ENCODE assay signal across 28 cellular contexts in genomic region chr5:87254035-87254434, GRCh38. TPM values are rescaled to one million over a fixed set of nuclear protein-coding genes. Genes with fewer than 3 reads are reported as not detected.
DNase-seq lines count a peak whose midpoint lies in the region; ATAC-seq and TF ChIP-seq lines count a peak whose summit lies in the region.
"Had no signal": no experiment of that assay in that cellular context is flagged by ENCODE, and none has a peak within 500 bp of the region (broad histone marks: within the 10 kb centered on the region; RNA-seq: fewer than 3 reads in every experiment).

No MANE protein-coding gene starts in this region.

- H2AK5ac ChIP-seq in neuronal stem cell (ENCODE audit: low read depth, low read length), result no peak overlapping the region

- H3K4me2 ChIP-seq in HCT116 (ENCODE audit: low read length) (no peak overlapping the region), OCI-LY7 (ENCODE audit: low read length) (no peak overlapping the region), neuronal stem cell (ENCODE audit: insufficient read depth, low read length, poor library complexity, severe bottlenecking) (no peak overlapping the region)

- peak; percentile 13 for DNase-seq in GM12865 (ENCODE audit: low read depth)
- no peak for DNase-seq in HCT116 (ENCODE audit: low read depth, low spot score)
- no peak for DNase-seq in OCI-LY7 (ENCODE audit: low spot score)
- no peak for DNase-seq in neuronal stem cell (ENCODE audit: low spot score)
- DNase-seq in NCI-H510A treated with DMSO at 0.1 percent for 48 hours (lab: John Stamatoyannopoulos, UW), result no peak
- no peak for DNase-seq in SW480 (ENCODE audit: low spot score)
- DNase-seq in CD14-positive monocyte (ENCODE audit: low spot score), result no peak
- DNase-seq: BE2C, Calu3, DMS79 treated with DMSO at 0.1 percent for 48 hours, GF-D8, GOT3, NCI-H1092 treated with DMSO at 0.1 percent for 48 hours, NCI-H1436, NCI-H187, NCI-H2081 treated with DMSO at 0.1 percent for 48 hours, NCI-H2171 treated with DMSO at 0.1 percent for 48 hours, NCI-H345, NCI-H524, NCI-H748 treated with DMSO at 0.1 percent for 48 hours, SHP77, SW 1271, T-helper 17 cell had no signal

- H3K36me3 ChIP-seq in HCT116 (ENCODE audit: control insufficient read depth in 1 of 2, insufficient read depth in 2 of 2, low read length in 2 of 2), result no peaks in the 10 kb centered on the region
- H3K36me3 ChIP-seq in OCI-LY7 (ENCODE audit: insufficient read depth, low read length), result no peaks in the 10 kb centered on the region
- no peaks in the 10 kb centered on the region for H3K36me3 ChIP-seq in neuronal stem cell (replicated peaks in 1 of 2; ENCODE audit: control insufficient read depth in 2 of 2, insufficient read depth in 2 of 2, low read length in 2 of 2)
- H3K36me3 ChIP-seq: BE2C, HAP-1 had no signal

- no peaks in the 10 kb centered on the region for H3K27me3 ChIP-seq in HCT116 (ENCODE audit: insufficient read depth, low read length)
- no peaks in the 10 kb centered on the region for H3K27me3 ChIP-seq in neuronal stem cell (ENCODE audit: control insufficient read depth in 3 of 3, insufficient read depth in 3 of 3, low read depth in 1 of 3, low read length in 3 of 3)

- H3K4ac ChIP-seq in neuronal stem cell (ENCODE audit: low read length), result no peak overlapping the region

- no peak overlapping the region for H4K91ac ChIP-seq in neuronal stem cell (ENCODE audit: low read depth, low read length, poor library complexity)

- no peaks in the 10 kb centered on the region for H3K9me2 ChIP-seq in HCT116 (ENCODE audit: insufficient read depth)
- H3K9me2 ChIP-seq in OCI-LY7 (ENCODE audit: insufficient read depth, low read length), result no peaks in the 10 kb centered on the region

- no peaks in the 10 kb centered on the region for H4K20me1 ChIP-seq in HCT116 (ENCODE audit: insufficient read depth)
- no peaks in the 10 kb centered on the region for H4K20me1 ChIP-seq in OCI-LY7 (ENCODE audit: insufficient read depth, low read length)

- no TSS peak for BruUV-seq in HCT116 (replicated peaks; lab: Mats Ljungman, UMichigan)
- BruUV-seq in OCI-LY7 (replicated peaks; lab: Mats Ljungman, UMichigan), result no TSS peak

- H3K27me3 Mint-ChIP-seq in CD14-positive monocyte (ENCODE audit: low read depth in 3 of 3), result peaks cover 0 to 1% (median 0%) of the 10 kb centered on the region in 3 donors
- H3K27me3 Mint-ChIP-seq: IgD-negative memory B cell, T-helper 17 cell had no signal

- POLR2A ChIA-PET in HCT116 (lab: Charles Lee), result no interaction called here
- POLR2A ChIA-PET in OCI-LY7 (lab: Charles Lee), result interaction anchor here (0.6 to 0.7 kb wide), 2 partner anchors 10 to 11 kb away, joined by 3 read pairs; no protein-coding TSS in a partner anchor

- H3K79me2 ChIP-seq in HCT116 (ENCODE audit: insufficient read depth, low read length) (no peaks in the 10 kb centered on the region), OCI-LY7 (ENCODE audit: insufficient read depth, low read depth, low read length) (no peaks in the 10 kb centered on the region)

- H3K27ac ChIP-seq in HCT116 (ENCODE audit: low read depth, low read length), result no peak overlapping the region
- H3K27ac ChIP-seq in OCI-LY7 (ENCODE audit: low read depth, low read length, poor library complexity, severe bottlenecking), result no peak overlapping the region
- H3K27ac ChIP-seq in neuronal stem cell (replicated peaks; ENCODE audit: low read length), result no peak overlapping the region
- H3K27ac ChIP-seq: RWPE1 had no signal

- H3K9me3 ChIP-seq in HCT116 (ENCODE audit: control insufficient read depth in 1 of 2, insufficient read depth in 1 of 2, low read depth in 1 of 2, low read length in 2 of 2) (no peaks in the 10 kb centered on the region), OCI-LY7 (ENCODE audit: low read length) (no peaks in the 10 kb centered on the region), neuronal stem cell (replicated peaks in 1 of 2; ENCODE audit: control insufficient read depth in 2 of 2, insufficient read depth in 1 of 2, low read depth in 1 of 2, low read length in 2 of 2) (no peaks in the 10 kb centered on the region)
- H3K9me3 ChIP-seq: BE2C, HAP-1 had no signal

- H3K9me3 Mint-ChIP-seq in CD14-positive monocyte, result peaks cover 0 to 14% (median 6%) of the 10 kb centered on the region in 7 donors
- H3K9me3 Mint-ChIP-seq: IgD-negative memory B cell had no signal

- H2BK120ac ChIP-seq in neuronal stem cell (ENCODE audit: low read depth, low read length), result no peak overlapping the region

- no peak overlapping the region for H2BK15ac ChIP-seq in neuronal stem cell (ENCODE audit: low read length)

- ATAC-seq in HCT116 (no peak), HG03378 (IDR thresholded peaks at IDR 0.05; ENCODE audit: unreplicated experiment) (no peak)
- ATAC-seq: Panc1, T-helper 17 cell had no signal

- H3K4me1 Mint-ChIP-seq in CD14-positive monocyte, result no peaks in the 10 kb centered on the region

- no peak overlapping the region for H3K14ac ChIP-seq in neuronal stem cell (ENCODE audit: low read length)

- H3K4me3 Mint-ChIP-seq in CD14-positive monocyte, result no peak overlapping the region
- H3K4me3 Mint-ChIP-seq: IgD-negative memory B cell, T-helper 17 cell had no signal

- RAD21 ChIA-PET in HCT116 (lab: Charles Lee; ENCODE audit: low non-redundant PET in 1 of 2, low total read pairs in 2 of 2, uncharacterized antibody in 2 of 2, unreplicated experiment in 2 of 2), result no interaction called here

- no peak overlapping the region for H3K23ac ChIP-seq in neuronal stem cell (ENCODE audit: low read depth, low read length, poor library complexity)

- no CpG with 5 or more reads among the region's 2 CpGs for WGBS in neuronal stem cell (ENCODE audit: extremely low coverage in 2 of 2, insufficient read length in 2 of 2, insufficient replicate concordance in 1 of 2), 2 donors

- no peaks in the 10 kb centered on the region for H3K36me3 Mint-ChIP-seq in CD14-positive monocyte

- no peak overlapping the region for H3K27ac Mint-ChIP-seq in CD14-positive monocyte
- H3K27ac Mint-ChIP-seq: T-helper 17 cell had no signal

- intact Hi-C loops in HCT116 (cut with micrococcal nuclease) (no loop called here), OCI-LY7 (cut with micrococcal nuclease; ENCODE audit: unreplicated experiment) (no loop called here), CD14-positive monocyte (cut with micrococcal nuclease) (no loop called here)

- CTCF ChIA-PET in HCT116 (lab: Charles Lee), result no interaction called here
- CTCF ChIA-PET in OCI-LY7 (lab: Charles Lee; ENCODE audit: unreplicated experiment), result no interaction called here

- TF ChIP-seq CTCF in GM12865 (IDR thresholded peaks at IDR 0.05; ENCODE audit: insufficient read depth, low read depth, low read length, missing control alignments) (no peak), HCT116 (IDR thresholded peaks at IDR 0.05 in 2 of 3, conservative IDR thresholded peaks at IDR 0.05 in 1 of 3; ENCODE audit: borderline replicate concordance in 1 of 3, insufficient read depth in 1 of 3, low read depth in 2 of 3, low read length in 2 of 3) (no peak), OCI-LY7 (conservative IDR thresholded peaks at IDR 0.05; ENCODE audit: low read length) (no peak; the same call in 1 of the 2 replicates), CD14-positive monocyte (IDR thresholded peaks at IDR 0.05) (no peak)

- no peak for TF ChIP-seq POLR2A in HCT116 (IDR thresholded peaks at IDR 0.05; ENCODE audit: borderline replicate concordance, extremely low read depth, insufficient read depth, insufficient read length)

- no peak overlapping the region for H4K8ac ChIP-seq in neuronal stem cell (ENCODE audit: low read depth, low read length)

- peak overlapping the region; percentile 54 for H2AFZ ChIP-seq in HCT116 (ENCODE audit: low read depth, low read length, poor library complexity, severe bottlenecking)
- H2AFZ ChIP-seq in OCI-LY7 (ENCODE audit: low read length), result peak overlapping the region; percentile 38; the same call in 1 of the 2 replicates
- peak overlapping the region; percentile 6 for H2AFZ ChIP-seq in neuronal stem cell (ENCODE audit: low read length)

- no peak overlapping the region for H2BK12ac ChIP-seq in neuronal stem cell (ENCODE audit: low read length)

- H2BK5ac ChIP-seq in neuronal stem cell (ENCODE audit: low read length), result no peak overlapping the region

- no peak for TF ChIP-seq RAD21 in HCT116 (IDR thresholded peaks at IDR 0.05; ENCODE audit: low read depth)

- no peaks in the 10 kb centered on the region for H3K79me1 ChIP-seq in neuronal stem cell (ENCODE audit: low read depth, low read length)

- H3K18ac ChIP-seq in neuronal stem cell (ENCODE audit: low read length), result no peak overlapping the region

- H3K9ac ChIP-seq in HCT116 (ENCODE audit: low read length) (no peak overlapping the region), neuronal stem cell (ENCODE audit: low read depth, low read length, poor library complexity) (no peak overlapping the region)

- H3K4me1 ChIP-seq in HCT116 (ENCODE audit: control insufficient read depth in 1 of 2, insufficient read depth in 2 of 2, low read length in 2 of 2), result no peaks in the 10 kb centered on the region
- H3K4me1 ChIP-seq in OCI-LY7 (ENCODE audit: insufficient read depth, low read length, poor library complexity, severe bottlenecking), result no peaks in the 10 kb centered on the region
- H3K4me1 ChIP-seq in neuronal stem cell (ENCODE audit: control insufficient read depth in 2 of 2, insufficient read depth in 1 of 2, low read depth in 1 of 2, low read length in 2 of 2), result no peaks in the 10 kb centered on the region
- H3K4me1 ChIP-seq: BE2C, HAP-1 had no signal

- no peak overlapping the region for H3K4me3 ChIP-seq in GM12865 (ENCODE audit: low read depth, low read length)
- no peak overlapping the region for H3K4me3 ChIP-seq in HCT116 (replicated peaks in 1 of 2; ENCODE audit: low read depth in 1 of 2, low read length in 2 of 2)
- no peak overlapping the region for H3K4me3 ChIP-seq in OCI-LY7 (ENCODE audit: low read depth, low read length, poor library complexity, severe bottlenecking)
- no peak overlapping the region for H3K4me3 ChIP-seq in neuronal stem cell (ENCODE audit: low read length in 2 of 2)
- H3K4me3 ChIP-seq: HAP-1 had no signal

TF ChIP-seq in HCT116, 20 proteins besides CTCF, POLR2A, EP300 and RAD21 (continues in another document):
- TF ChIP-seq SIN3A (IDR thresholded peaks at IDR 0.05; ENCODE audit: low read depth) (no peak), JUND (IDR thresholded peaks at IDR 0.05) (no peak)

RNA-seq across cellular contexts. Expression of gene RASA1, which starts 13.6 kb away (rescaled TPM):
- total RNA-seq in HCT116 (2021; ENCODE audit: unreplicated experiment) (23.9 TPM), OCI-LY7 (2022) (27.3 and 31.2 TPM in 2 replicates)
- polyA plus RNA-seq in HCT116 (2012), result 12.5 and 14.8 TPM in 2 replicates
- 17.1 and 18.1 TPM in 2 replicates for total RNA-seq in OCI-LY7 (2014; rRNA removed; shearing (Covaris generic))
- polyA plus RNA-seq in neuronal stem cell (2013, experiment 1 of 2), result 33.3 TPM
- 33.5 TPM for polyA plus RNA-seq in neuronal stem cell (2013, experiment 2 of 2)
- polyA plus RNA-seq in CD14-positive monocyte, result 1 to 10 TPM; 2.1 to 4.0 TPM
